ENCODE assay signal across 38 cellular contexts in genomic region chr17:62927083-62927482, GRCh38.
"Had no signal": no experiment of that assay in that cellular context is flagged by ENCODE, and none has a peak within 500 bp of the region (broad histone marks: within the 10 kb centered on the region; RNA-seq: fewer than 3 reads in every experiment).

No MANE protein-coding gene starts in this region.

- H3K9me3 Mint-ChIP-seq: activated naive CD4-positive, alpha-beta T cell treated with anti-CD3 and anti-CD28 coated beads for 36 hours; activated naive CD4-positive, alpha-beta T cell treated with anti-CD3 and anti-CD28 coated beads, Interleukin-2, amount 10 ng/mL, durations not matched to agents 7 days and 5 days; activated naive CD4-positive, alpha-beta T cell treated with anti-CD3 and anti-CD28 coated beads, Interleukin-2, amount 50 U/mL, for 24 hours; activated naive CD4-positive, alpha-beta T cell treated with anti-CD3 and anti-CD28 coated beads, Interleukin-2, amount 50 U/mL, for 72 hours; activated naive CD8-positive, alpha-beta T cell treated with anti-CD3 and anti-CD28 coated beads for 36 hours; activated naive CD8-positive, alpha-beta T cell treated with anti-CD3 and anti-CD28 coated beads, Interleukin-2, amount 10 ng/mL, durations not matched to agents 7 days and 5 days; activated naive CD8-positive, alpha-beta T cell treated with anti-CD3 and anti-CD28 coated beads, Interleukin-2, amount 50 U/mL, for 24 hours; activated T-cell treated with anti-CD3 and anti-CD28 coated beads, Interleukin-2, amount 50 U/mL, for 4 hours; activated T-cell treated with anti-CD3 and anti-CD28 coated beads, Interleukin-2, amount 50 U/mL, for 72 hours; activated T-helper 1 cell treated with anti-CD3 and anti-CD28 coated beads, Interleukin-12 subunit alpha, Interleukin-12 subunit beta, Interleukin-2, Interleukin-4 antibody, amounts not matched to agents 30 ng/mL and 10 ng/mL and 1 ng/mL, durations not matched to agents 14 hours and 24 hours and 36 hours; activated T-helper 17 cell treated with anti-CD3 and anti-CD28 coated beads, Interleukin-2, amount 50 U/mL, for 72 hours; activated T-helper 2 cell treated with anti-CD3 and anti-CD28 coated beads, Interferon-gamma antibody, Interleukin-2, Interleukin-4, amounts not matched to agents 10 μg/mL and 5 μg/mL and 100 μg/mL, durations not matched to agents 14 hours and 24 hours and 36 hours; brain; central memory CD8-positive, alpha-beta T cell had no signal

- H3K4me1 ChIP-seq: adrenal gland, ascending aorta, breast epithelium had no signal

- ATAC-seq: activated naive CD4-positive, alpha-beta T cell treated with anti-CD3 and anti-CD28 coated beads, Interleukin-2, amount 50 U/mL, for 72 hours; activated naive CD8-positive, alpha-beta T cell treated with anti-CD3 and anti-CD28 coated beads, Interleukin-2, amount 50 U/mL, for 24 hours; activated T-cell treated with anti-CD3 and anti-CD28 coated beads, Interleukin-2, amount 50 U/mL, for 4 hours; activated T-cell treated with anti-CD3 and anti-CD28 coated beads, Interleukin-2, amount 50 U/mL, for 72 hours; activated T-helper 17 cell treated with anti-CD3 and anti-CD28 coated beads, Interleukin-2, amount 50 U/mL, for 72 hours; body of pancreas had no signal

- H3K27ac Mint-ChIP-seq: activated naive CD4-positive, alpha-beta T cell treated with anti-CD3 and anti-CD28 coated beads for 36 hours; activated naive CD4-positive, alpha-beta T cell treated with anti-CD3 and anti-CD28 coated beads, Interleukin-2, amount 10 ng/mL, durations not matched to agents 7 days and 5 days; activated naive CD4-positive, alpha-beta T cell treated with anti-CD3 and anti-CD28 coated beads, Interleukin-2, amount 50 U/mL, for 24 hours; activated naive CD8-positive, alpha-beta T cell; activated naive CD8-positive, alpha-beta T cell treated with anti-CD3 and anti-CD28 coated beads for 36 hours; activated naive CD8-positive, alpha-beta T cell treated with anti-CD3 and anti-CD28 coated beads, Interleukin-2, amount 10 ng/mL, durations not matched to agents 7 days and 5 days; activated naive CD8-positive, alpha-beta T cell treated with anti-CD3 and anti-CD28 coated beads, Interleukin-2, amount 50 U/mL, for 24 hours; activated T-cell treated with anti-CD3 and anti-CD28 coated beads, Interleukin-2, amount 50 U/mL, for 72 hours; activated T-helper 1 cell treated with anti-CD3 and anti-CD28 coated beads, Interleukin-12 subunit alpha, Interleukin-12 subunit beta, Interleukin-2, Interleukin-4 antibody, amounts not matched to agents 30 ng/mL and 10 ng/mL and 1 ng/mL, durations not matched to agents 14 hours and 24 hours and 36 hours; activated T-helper 17 cell treated with anti-CD3 and anti-CD28 coated beads, Interleukin-2, amount 50 U/mL, for 72 hours; activated T-helper 2 cell treated with anti-CD3 and anti-CD28 coated beads, Interferon-gamma antibody, Interleukin-2, Interleukin-4, amounts not matched to agents 10 μg/mL and 5 μg/mL and 100 μg/mL, durations not matched to agents 14 hours and 24 hours and 36 hours had no signal

- H3K9me3 ChIP-seq: adrenal gland, ascending aorta, body of pancreas, breast epithelium had no signal

- H3K4me3 Mint-ChIP-seq: activated naive CD4-positive, alpha-beta T cell treated with anti-CD3 and anti-CD28 coated beads for 36 hours; activated naive CD4-positive, alpha-beta T cell treated with anti-CD3 and anti-CD28 coated beads, Interleukin-2, amount 10 ng/mL, durations not matched to agents 7 days and 5 days; activated naive CD4-positive, alpha-beta T cell treated with anti-CD3 and anti-CD28 coated beads, Interleukin-2, amount 50 U/mL, for 24 hours; activated naive CD8-positive, alpha-beta T cell; activated naive CD8-positive, alpha-beta T cell treated with anti-CD3 and anti-CD28 coated beads for 36 hours; activated naive CD8-positive, alpha-beta T cell treated with anti-CD3 and anti-CD28 coated beads, Interleukin-2, amount 10 ng/mL, durations not matched to agents 7 days and 5 days; activated naive CD8-positive, alpha-beta T cell treated with anti-CD3 and anti-CD28 coated beads, Interleukin-2, amount 50 U/mL, for 24 hours; activated T-cell treated with anti-CD3 and anti-CD28 coated beads, Interleukin-2, amount 50 U/mL, for 4 hours; activated T-cell treated with anti-CD3 and anti-CD28 coated beads, Interleukin-2, amount 50 U/mL, for 72 hours; activated T-helper 1 cell treated with anti-CD3 and anti-CD28 coated beads, Interleukin-12 subunit alpha, Interleukin-12 subunit beta, Interleukin-2, Interleukin-4 antibody, amounts not matched to agents 30 ng/mL and 10 ng/mL and 1 ng/mL, durations not matched to agents 14 hours and 24 hours and 36 hours; activated T-helper 17 cell treated with anti-CD3 and anti-CD28 coated beads, Interleukin-2, amount 50 U/mL, for 72 hours; brain; central memory CD8-positive, alpha-beta T cell had no signal

- H3K4me1 Mint-ChIP-seq: activated naive CD4-positive, alpha-beta T cell treated with anti-CD3 and anti-CD28 coated beads, Interleukin-2, amount 10 ng/mL, durations not matched to agents 7 days and 5 days; activated naive CD4-positive, alpha-beta T cell treated with anti-CD3 and anti-CD28 coated beads, Interleukin-2, amount 50 U/mL, for 24 hours; activated naive CD8-positive, alpha-beta T cell treated with anti-CD3 and anti-CD28 coated beads for 36 hours; activated naive CD8-positive, alpha-beta T cell treated with anti-CD3 and anti-CD28 coated beads, Interleukin-2, amount 10 ng/mL, durations not matched to agents 7 days and 5 days; activated naive CD8-positive, alpha-beta T cell treated with anti-CD3 and anti-CD28 coated beads, Interleukin-2, amount 50 U/mL, for 24 hours; activated T-helper 17 cell treated with anti-CD3 and anti-CD28 coated beads, Interleukin-2, amount 50 U/mL, for 72 hours; brain; central memory CD8-positive, alpha-beta T cell had no signal

- H3K4me3 ChIP-seq: adrenal gland, ascending aorta, body of pancreas, breast epithelium, cardiac muscle cell had no signal

- H3K27me3 Mint-ChIP-seq: brain had no signal

- H3K27me3 ChIP-seq: adrenal gland, ascending aorta, body of pancreas, brain microvascular endothelial cell, breast epithelium, cardiac muscle cell had no signal

- H3K36me3 ChIP-seq: adrenal gland, ascending aorta, brain microvascular endothelial cell, breast epithelium, cardiac muscle cell had no signal

- DNase-seq: activated effector memory CD4-positive, alpha-beta T cell treated with anti-CD3 and anti-CD28 coated beads, Interleukin-2, amount 50 U/mL, for 16 hours; activated effector memory CD4-positive, alpha-beta T cell treated with Interleukin-2 at 50 U/mL for 16 hours; activated gamma-delta T cell; activated gamma-delta T cell treated with Interleukin-2 at 50 U/mL for 16 hours; activated naive CD4-positive, alpha-beta T cell; activated naive CD4-positive, alpha-beta T cell treated with anti-CD3 and anti-CD28 coated beads for 36 hours; activated naive CD4-positive, alpha-beta T cell treated with anti-CD3 and anti-CD28 coated beads, Interleukin-2, amount 10 ng/mL, durations not matched to agents 7 days and 5 days; activated naive CD4-positive, alpha-beta T cell treated with anti-CD3 and anti-CD28 coated beads, Interleukin-2, amount 50 U/mL, for 16 hours; activated naive CD4-positive, alpha-beta T cell treated with Interleukin-2 at 50 U/mL for 16 hours; activated naive CD8-positive, alpha-beta T cell treated with anti-CD3 and anti-CD28 coated beads for 36 hours; activated naive CD8-positive, alpha-beta T cell treated with anti-CD3 and anti-CD28 coated beads, Interleukin-2, amount 10 ng/mL, durations not matched to agents 7 days and 5 days; activated naive CD8-positive, alpha-beta T cell treated with anti-CD3 and anti-CD28 coated beads, Interleukin-2, amount 50 U/mL, for 24 hours; activated T-cell treated with anti-CD3 and anti-CD28 coated beads, Interleukin-2, amount 50 U/mL, for 4 hours; activated T-cell treated with anti-CD3 and anti-CD28 coated beads, Interleukin-2, amount 50 U/mL, for 48 hours; activated T-cell treated with anti-CD3 and anti-CD28 coated beads, Interleukin-2, amount 50 U/mL, for 72 hours; adrenal gland; amniotic stem cell; amygdala; anterior cingulate cortex; aorta; body of pancreas; brain microvascular endothelial cell; caudate nucleus; central memory CD4-positive, alpha-beta T cell; cerebellar nuclear complex had no signal

- FAIRE-seq: astrocyte, bronchial epithelial cell had no signal

- H3K36me3 Mint-ChIP-seq: activated naive CD4-positive, alpha-beta T cell treated with anti-CD3 and anti-CD28 coated beads, Interleukin-2, amount 10 ng/mL, durations not matched to agents 7 days and 5 days; activated naive CD4-positive, alpha-beta T cell treated with anti-CD3 and anti-CD28 coated beads, Interleukin-2, amount 50 U/mL, for 24 hours; activated naive CD4-positive, alpha-beta T cell treated with anti-CD3 and anti-CD28 coated beads, Interleukin-2, amount 50 U/mL, for 72 hours; activated naive CD8-positive, alpha-beta T cell; activated naive CD8-positive, alpha-beta T cell treated with anti-CD3 and anti-CD28 coated beads for 36 hours; activated naive CD8-positive, alpha-beta T cell treated with anti-CD3 and anti-CD28 coated beads, Interleukin-2, amount 10 ng/mL, durations not matched to agents 7 days and 5 days; brain had no signal

- H3K27ac ChIP-seq: adrenal gland, ascending aorta, body of pancreas, brain microvascular endothelial cell, breast epithelium, cardiac muscle cell had no signal
